Comparison of ENCODE assay signal across 8 cellular contexts in the genomic region with DNA sequence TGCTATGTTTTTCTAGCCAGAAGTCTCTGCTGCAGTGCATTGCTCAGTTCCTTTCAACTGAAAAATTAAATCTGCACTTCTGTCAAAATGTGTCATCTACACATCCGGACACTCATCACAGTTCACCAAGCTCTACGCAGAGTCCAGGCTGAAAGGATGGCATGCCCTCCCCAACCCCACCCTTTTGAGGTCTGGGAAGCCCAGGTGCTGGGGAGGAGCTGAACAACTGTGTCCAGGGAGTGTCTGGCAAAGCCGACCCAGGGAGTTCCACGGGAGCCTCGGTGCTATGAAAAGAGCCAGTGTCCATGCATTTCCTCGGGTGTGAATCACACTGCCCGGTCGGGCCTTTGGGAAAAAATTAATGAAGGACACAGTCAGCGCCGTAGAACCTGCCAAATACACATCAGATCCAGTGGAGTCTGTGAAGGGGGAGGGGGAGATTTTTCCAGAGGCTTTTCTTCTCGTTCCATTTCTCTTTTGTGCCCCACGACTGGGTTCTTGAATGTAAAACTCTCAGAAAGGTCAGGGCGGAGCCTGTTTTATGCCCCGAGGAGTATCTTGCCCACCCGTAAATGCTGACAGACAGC. TPM values are rescaled to one million over a fixed set of nuclear protein-coding genes. Genes with fewer than 3 reads are reported as not detected.
DNase-seq lines count a peak whose midpoint lies in the region; ATAC-seq and TF ChIP-seq lines count a peak whose summit lies in the region.

No MANE protein-coding gene starts in this region.

- no peaks in the 10 kb centered on the region for H3K27me3 Mint-ChIP-seq in IgD-negative memory B cell
- H3K27me3 Mint-ChIP-seq in stimulated activated naive B cell treated with anti-CD40 and anti-IgM and Interleukin-4, amounts not matched to agents 10 μg/mL and 1 μg/mL and 100 μg/mL, for 72 hours = peaks cover 5 to 14% of the 10 kb centered on the region in 2 donors

- no peak for TF ChIP-seq CTCF in WERI-Rb-1 (IDR thresholded peaks at IDR 0.05; ENCODE audit: low read depth, low read length)
- TF ChIP-seq CTCF in liver (IDR thresholded peaks at IDR 0.05; ENCODE audit: low read depth, low read length, missing input control) = no peak

- no peaks in the 10 kb centered on the region for H3K9me3 Mint-ChIP-seq in IgD-negative memory B cell
- H3K9me3 Mint-ChIP-seq in stimulated activated naive B cell treated with anti-CD40 and anti-IgM and Interleukin-4, amounts not matched to agents 10 μg/mL and 1 μg/mL and 100 μg/mL, for 72 hours = no peaks in the 10 kb centered on the region

- H3K27me3 ChIP-seq in WERI-Rb-1 (ENCODE audit: insufficient read depth, low read depth, severe bottlenecking) (no peaks in the 10 kb centered on the region), liver (ENCODE audit: control insufficient read depth in 4 of 4, insufficient read depth in 4 of 4, low read length in 3 of 4) (no peaks in the 10 kb centered on the region)

- H3K4me3 ChIP-seq in WERI-Rb-1 (ENCODE audit: low read depth, low read length) (peak overlapping the region; percentile 56), liver (ENCODE audit: low read depth in 1 of 3, low read length in 3 of 3) (peak overlapping the region; percentile 66 to 99 (median 67))

- peak overlapping the region; percentile 50; the same call in 1 of the 2 replicates for H3K27ac ChIP-seq in WERI-Rb-1
- peak overlapping the region; percentile 57 to 76 for H3K27ac ChIP-seq in liver (ENCODE audit: low read depth in 1 of 2, low read length in 2 of 2)

- 1% methylated on average over 15 of the region's 15 CpGs for WGBS in liver

- DNase-seq in EH (ENCODE audit: low read depth) (peak; percentile 69), WERI-Rb-1 (peak; percentile 22), dermis blood vessel endothelial cell (peak; percentile 55), cortex of kidney (lab: John Stamatoyannopoulos, UW) (no peak), UCSD-AML1 (lab: John Stamatoyannopoulos, UW; ENCODE audit: unreplicated experiment) (no peak)
- no peak for DNase-seq in stimulated activated naive B cell treated with anti-CD40 and anti-IgM and Interleukin-4, amounts not matched to agents 10 μg/mL and 1 μg/mL and 100 μg/mL, for 72 hours

- TF ChIP-seq RAD21 in liver (IDR thresholded peaks at IDR 0.05) = no peak

- peak in 1 of 2 donors; percentile 40 for ATAC-seq in stimulated activated naive B cell treated with anti-CD40 and anti-IgM and Interleukin-4, amounts not matched to agents 10 μg/mL and 1 μg/mL and 100 μg/mL, for 72 hours (replicated peaks)

- H3K4me1 ChIP-seq in liver (ENCODE audit: control insufficient read depth in 4 of 4, insufficient read depth in 4 of 4, low read length in 3 of 4) = peaks cover 7 to 21% (median 12%) of the 10 kb centered on the region in 4 donors

- peak overlapping the region; percentile 72 to 82 (median 75) for H3K27ac Mint-ChIP-seq in IgD-negative memory B cell
- peak overlapping the region; percentile 72 for H3K27ac Mint-ChIP-seq in stimulated activated naive B cell treated with anti-CD40 and anti-IgM and Interleukin-4, amounts not matched to agents 10 μg/mL and 1 μg/mL and 100 μg/mL, for 72 hours

- H3K9me3 ChIP-seq in WERI-Rb-1 (ENCODE audit: severe bottlenecking) (no peaks in the 10 kb centered on the region), liver (ENCODE audit: control insufficient read depth in 4 of 4, low read length in 3 of 4) (no peaks in the 10 kb centered on the region)

- H3K4me1 Mint-ChIP-seq in IgD-negative memory B cell = peaks cover 14 to 32% (median 21%) of the 10 kb centered on the region in 3 donors
- peaks cover 14 to 26% of the 10 kb centered on the region in 2 donors for H3K4me1 Mint-ChIP-seq in stimulated activated naive B cell treated with anti-CD40 and anti-IgM and Interleukin-4, amounts not matched to agents 10 μg/mL and 1 μg/mL and 100 μg/mL, for 72 hours

- H3K4me3 Mint-ChIP-seq in IgD-negative memory B cell = peak overlapping the region; percentile 84 to 93 (median 92)
- H3K4me3 Mint-ChIP-seq in stimulated activated naive B cell treated with anti-CD40 and anti-IgM and Interleukin-4, amounts not matched to agents 10 μg/mL and 1 μg/mL and 100 μg/mL, for 72 hours = peak overlapping the region; percentile 77 to 88

- no peaks in the 10 kb centered on the region for H3K36me3 Mint-ChIP-seq in IgD-negative memory B cell
- peaks cover 0 to 1% of the 10 kb centered on the region in 2 donors for H3K36me3 Mint-ChIP-seq in stimulated activated naive B cell treated with anti-CD40 and anti-IgM and Interleukin-4, amounts not matched to agents 10 μg/mL and 1 μg/mL and 100 μg/mL, for 72 hours

- H3K36me3 ChIP-seq in WERI-Rb-1 = no peaks in the 10 kb centered on the region
- H3K36me3 ChIP-seq in liver (ENCODE audit: control insufficient read depth in 4 of 4, insufficient read depth in 3 of 4, low read depth in 1 of 4, low read length in 3 of 4) = no peaks in the 10 kb centered on the region

- H3K9ac ChIP-seq in liver (ENCODE audit: low read depth in 1 of 2, low read length in 2 of 2) = peak overlapping the region; percentile 58 to 82

TF ChIP-seq in liver, 16 proteins besides CTCF, POLR2A, EP300 and RAD21:
- TF ChIP-seq FOXA1 (IDR thresholded peaks at IDR 0.05) = no peak
- TF ChIP-seq NR2F2 (IDR thresholded peaks at IDR 0.05) = no peak

RNA-seq across cellular contexts. Expression of a gene that starts 0.7 kb away (rescaled TPM):
- polyA plus RNA-seq in IgD-negative memory B cell = 23.0 TPM
- total RNA-seq in dermis blood vessel endothelial cell = 19.5 and 19.6 TPM in 2 replicates
- 10 to 100 TPM in 1 of 2 donors, 1 to 10 TPM in 1; 7.7 to 10.5 TPM for total RNA-seq in liver
- polyA plus RNA-seq in liver = 10 to 100 TPM in 1 of 2 donors, 1 to 10 TPM in 1; 6.0 to 10.1 TPM

Comparison
In these comparisons a context has a peak if more than half of its experiments do, and no peak if none do; other contexts are left out.
1. DNase-seq: peak in EH (single experiment), WERI-Rb-1 (single experiment) and dermis blood vessel endothelial cell (single experiment); none in stimulated activated naive B cell treated with anti-CD40 and anti-IgM and Interleukin-4, amounts not matched to agents 10 μg/mL and 1 μg/mL and 100 μg/mL, for 72 hours (single experiment), cortex of kidney (single experiment) and UCSD-AML1 (single experiment).